10 cellular contexts compared by ENCODE assay signal in the genomic region with DNA sequence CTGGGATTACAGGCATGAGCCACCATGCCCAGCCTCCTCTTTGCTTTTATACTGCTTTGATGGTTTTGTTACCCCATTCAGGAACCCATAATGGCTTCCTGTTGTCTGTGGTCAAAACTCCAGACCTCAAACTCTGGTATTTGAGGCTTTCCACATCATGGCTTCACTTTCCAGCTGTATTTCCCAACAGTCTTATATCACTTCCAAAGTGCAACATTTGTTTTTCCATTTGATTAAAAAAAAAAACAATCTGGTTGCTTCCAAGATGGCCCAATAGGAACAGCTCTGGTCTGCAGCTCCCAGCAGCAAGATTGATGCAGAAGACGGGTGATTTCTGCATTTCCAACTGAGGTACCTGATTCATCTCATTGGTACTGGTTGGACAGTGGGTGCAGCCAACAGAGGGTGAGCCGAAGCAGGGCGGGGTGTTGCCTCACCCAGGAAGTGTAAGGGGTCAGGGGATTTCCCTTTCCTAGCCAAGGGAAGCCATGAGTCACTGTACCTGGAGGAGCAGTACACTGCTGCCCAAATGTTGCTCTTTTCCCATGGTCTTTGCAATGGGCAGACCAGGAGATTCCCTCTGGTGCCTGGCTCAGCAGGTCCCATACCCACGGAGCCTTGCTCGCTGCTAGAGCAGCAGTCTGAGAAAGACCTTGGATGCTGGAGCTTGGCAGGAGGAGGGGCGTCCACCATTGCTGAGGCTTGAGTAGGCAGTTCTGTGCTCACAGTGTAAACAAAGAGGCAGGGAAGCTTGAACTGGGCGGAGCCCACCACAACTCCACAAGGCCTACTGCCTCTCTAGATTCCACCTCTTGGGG.
A peak's percentile ranks its signal among the peaks of the same experiment; 100 is the strongest.
DNase-seq lines count a peak whose midpoint lies in the region; FAIRE-seq and TF ChIP-seq lines count a peak whose summit lies in the region.
"Had no signal": no experiment of that assay in that cellular context is flagged by ENCODE, and none has a peak within 500 bp of the region (broad histone marks: within the 10 kb centered on the region; RNA-seq: fewer than 3 reads in every experiment).

No MANE protein-coding gene starts in this region.

- in situ Hi-C loops in ACHN (cut with HindIII; ENCODE audit: low pct_ligation_motif_present, low pct_unique_long_range_greater_than_20kb, low sequenced_read_pairs) = no loop called here

- TF ChIP-seq CTCF in coronary artery (IDR thresholded peaks at IDR 0.05) = no peak

- FAIRE-seq in GM19239 (lab: Jason Lieb, UNC) = no peak

- DNase-seq in ACHN (peak; percentile 21), HK-2 (ENCODE audit: unreplicated experiment) (peak; percentile 5), glomerular visceral epithelial cell (ENCODE audit: extremely low spot score) (peak; percentile 74), GM19239 (ENCODE audit: insufficient read length, low spot score) (no peak), DMS114 treated with DMSO at 0.1 percent for 48 hours (lab: John Stamatoyannopoulos, UW; ENCODE audit: unreplicated experiment) (no peak), coronary artery (ENCODE audit: low spot score) (no peak), GDM1 (lab: John Stamatoyannopoulos, UW) (no peak)
- peak; percentile 61 for DNase-seq in activated CD8-positive, alpha-beta memory T cell treated with anti-CD3 and anti-CD28 coated beads, Interleukin-2, amount 50 U/mL, for 48 hours
- DNase-seq: nucleus accumbens had no signal

- no peak overlapping the region for H3K27ac ChIP-seq in coronary artery
- H3K27ac ChIP-seq: KMS-11 had no signal

- H3K4me3 ChIP-seq in coronary artery = no peak overlapping the region

Comparison
In these comparisons a context has a peak if more than half of its experiments do, and no peak if none do; other contexts are left out.
1. DNase-seq: peak in ACHN (single experiment), HK-2 (single experiment), activated CD8-positive, alpha-beta memory T cell treated with anti-CD3 and anti-CD28 coated beads, Interleukin-2, amount 50 U/mL, for 48 hours (single experiment) and glomerular visceral epithelial cell (single experiment); none in GM19239 (single experiment), DMS114 treated with DMSO at 0.1 percent for 48 hours (single experiment), coronary artery (single experiment) and GDM1 (single experiment).